15 cellular contexts compared by ENCODE assay signal in the genomic region with DNA sequence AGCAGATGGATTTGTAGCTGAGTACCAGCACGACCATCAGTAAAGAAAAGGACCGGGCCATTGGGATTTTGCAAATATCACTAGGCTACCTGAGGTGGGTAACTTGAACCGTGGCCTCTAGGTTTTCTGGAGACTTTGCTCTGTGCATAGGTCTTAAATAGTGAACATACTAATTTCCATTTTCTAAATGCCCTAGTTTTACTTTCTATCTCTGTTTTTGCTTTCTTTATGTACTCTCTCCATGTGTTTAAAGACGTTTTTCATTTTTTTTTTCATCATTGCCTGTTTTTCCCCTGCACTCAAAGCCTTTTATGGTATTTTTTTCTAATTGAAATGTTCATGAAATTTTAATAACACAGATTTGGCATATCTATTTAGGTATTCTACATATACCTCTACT. TPM values are rescaled to one million over a fixed set of nuclear protein-coding genes. Genes with fewer than 3 reads are reported as not detected.
"Had no signal": no experiment of that assay in that cellular context is flagged by ENCODE, and none has a peak within 500 bp of the region (broad histone marks: within the 10 kb centered on the region; RNA-seq: fewer than 3 reads in every experiment).

IFNA7 (minus strand) TSS at position 101 of the 400 bp plus-strand sequence; CDS start at position 61, 40 bp downstream.

RNA-seq across cellular contexts. Expression of gene IFNA7, which starts in this region (rescaled TPM):
- total RNA-seq: stomach, subcutaneous adipose tissue, suprapubic skin, temporal lobe, testis, thoracic aorta, thyroid gland, tibial nerve, transverse colon, upper lobe of left lung, upper lobe of right lung, ureter, urinary bladder, uterus, vagina had no signal
